31 cellular contexts compared by ENCODE assay signal in genomic region chr12:44816446-44817017, GRCh38. TPM values are rescaled to one million over a fixed set of nuclear protein-coding genes. Genes with fewer than 3 reads are reported as not detected.
DNase-seq lines count a peak whose midpoint lies in the region; ATAC-seq, FAIRE-seq and TF ChIP-seq lines count a peak whose summit lies in the region.
"Had no signal": no experiment of that assay in that cellular context is flagged by ENCODE, and none has a peak within 500 bp of the region (broad histone marks: within the 10 kb centered on the region; RNA-seq: fewer than 3 reads in every experiment).

No MANE protein-coding gene starts in this region.

- no peaks in the 10 kb centered on the region for H3K9me3 ChIP-seq in mucosa of descending colon
- H3K9me3 ChIP-seq: A549, esophagus muscularis mucosa, thoracic aorta, uterus had no signal

- H3K9me3 Mint-ChIP-seq in activated T-cell treated with anti-CD3 and anti-CD28 coated beads, Interleukin-2, amount 50 U/mL, for 24 hours, result no peaks in the 10 kb centered on the region
- no peaks in the 10 kb centered on the region for H3K9me3 Mint-ChIP-seq in activated T-helper 17 cell treated with anti-CD3 and anti-CD28 coated beads, Interleukin-2, amount 50 U/mL, for 72 hours
- H3K9me3 Mint-ChIP-seq: activated B cell treated with CpG ODN at 0.5 μM for 24 hours, mesothelial cell of epicardium, nephron had no signal

- peaks cover 76% of the 10 kb centered on the region for H3K4me1 Mint-ChIP-seq in activated T-cell treated with anti-CD3 and anti-CD28 coated beads, Interleukin-2, amount 50 U/mL, for 24 hours (ENCODE audit: low read depth)
- H3K4me1 Mint-ChIP-seq in activated T-helper 17 cell treated with anti-CD3 and anti-CD28 coated beads, Interleukin-2, amount 50 U/mL, for 72 hours, result peaks cover 24% of the 10 kb centered on the region
- H3K4me1 Mint-ChIP-seq: activated B cell treated with CpG ODN at 0.5 μM for 24 hours, mesothelial cell of epicardium, nephron had no signal

- H3K27me3 Mint-ChIP-seq in activated T-cell treated with anti-CD3 and anti-CD28 coated beads, Interleukin-2, amount 50 U/mL, for 24 hours, result no peaks in the 10 kb centered on the region
- H3K27me3 Mint-ChIP-seq in activated T-helper 17 cell treated with anti-CD3 and anti-CD28 coated beads, Interleukin-2, amount 50 U/mL, for 72 hours, result no peaks in the 10 kb centered on the region
- H3K27me3 Mint-ChIP-seq: activated B cell treated with CpG ODN at 0.5 μM for 24 hours; brain; CD8-positive, alpha-beta memory T cell; IgD-negative memory B cell had no signal

- H3K36me3 Mint-ChIP-seq in activated T-cell treated with anti-CD3 and anti-CD28 coated beads, Interleukin-2, amount 50 U/mL, for 24 hours (ENCODE audit: low read depth), result peaks cover 5% of the 10 kb centered on the region
- H3K36me3 Mint-ChIP-seq in activated T-helper 17 cell treated with anti-CD3 and anti-CD28 coated beads, Interleukin-2, amount 50 U/mL, for 72 hours (ENCODE audit: low read depth), result peaks cover 6% of the 10 kb centered on the region
- H3K36me3 Mint-ChIP-seq: brain, IgD-negative memory B cell, mesothelial cell of epicardium had no signal

- no peak for DNase-seq in activated T-cell treated with anti-CD3 and anti-CD28 coated beads, Interleukin-2, amount 50 U/mL, for 24 hours
- no peak for DNase-seq in activated T-cell treated with anti-CD3 and anti-CD28 coated beads, Interleukin-2, amount 50 U/mL, for 48 hours
- peak in 1 of 3 donors; percentile 6 for DNase-seq in mucosa of descending colon
- DNase-seq in stimulated activated naive CD8-positive, alpha-beta T cell treated with anti-CD3 and anti-CD28 coated beads, Interleukin-15, Interleukin-2, amounts not matched to agents 100 U/mL and 50 U/mL, for 24 hours, result no peak
- DNase-seq in kidney glomerular epithelial cell (lab: John Stamatoyannopoulos, UW), result no peak
- DNase-seq in RCC 7860 (ENCODE audit: low spot score), result no peak
- DNase-seq: activated B cell treated with CpG ODN at 0.5 μM for 24 hours; CD8-positive, alpha-beta memory T cell; cerebellar nuclear complex; foreskin fibroblast; head of caudate nucleus; islet precursor cell; NCI-H1048; NCI-H446; NCI-H82; stimulated activated naive CD4-positive, alpha-beta T cell treated with Interleukin-2 at 50 U/mL for 16 hours; T-helper 1 cell; uterus had no signal

- no peak overlapping the region for H3K4me3 ChIP-seq in mucosa of descending colon
- H3K4me3 ChIP-seq: A549, esophagus muscularis mucosa, thoracic aorta, uterus had no signal

- no peaks in the 10 kb centered on the region for H3K36me3 ChIP-seq in mucosa of descending colon (ENCODE audit: low read depth)
- H3K36me3 ChIP-seq: esophagus muscularis mucosa, thoracic aorta, uterus had no signal

- intact Hi-C loops in mucosa of descending colon (cut with DNase I, micrococcal nuclease), result no loop called here

- no peak for FAIRE-seq in RCC 7860 (lab: Jason Lieb, UNC)
- FAIRE-seq: A549, endometrium had no signal

- no peak for TF ChIP-seq CTCF in mucosa of descending colon (IDR thresholded peaks at IDR 0.05)

- H3K27ac Mint-ChIP-seq in activated T-cell treated with anti-CD3 and anti-CD28 coated beads, Interleukin-2, amount 50 U/mL, for 24 hours, result peak overlapping the region; percentile 23
- peak overlapping the region; percentile 1 for H3K27ac Mint-ChIP-seq in activated T-helper 17 cell treated with anti-CD3 and anti-CD28 coated beads, Interleukin-2, amount 50 U/mL, for 72 hours
- H3K27ac Mint-ChIP-seq: activated B cell treated with CpG ODN at 0.5 μM for 24 hours, IgD-negative memory B cell, mesothelial cell of epicardium, nephron had no signal

- H3K4me3 Mint-ChIP-seq in activated T-cell treated with anti-CD3 and anti-CD28 coated beads, Interleukin-2, amount 50 U/mL, for 24 hours, result no peak overlapping the region
- peak overlapping the region; percentile 28 for H3K4me3 Mint-ChIP-seq in activated T-helper 17 cell treated with anti-CD3 and anti-CD28 coated beads, Interleukin-2, amount 50 U/mL, for 72 hours
- H3K4me3 Mint-ChIP-seq: activated B cell treated with CpG ODN at 0.5 μM for 24 hours, IgD-negative memory B cell, mesothelial cell of epicardium, nephron had no signal

- H3K4me1 ChIP-seq in mucosa of descending colon (ENCODE audit: low read depth), result no peaks in the 10 kb centered on the region
- H3K4me1 ChIP-seq: A549, esophagus muscularis mucosa, uterus had no signal

- ATAC-seq in activated T-helper 17 cell treated with anti-CD3 and anti-CD28 coated beads, Interleukin-2, amount 50 U/mL, for 72 hours (replicated peaks), result peak; percentile 35
- ATAC-seq in mucosa of descending colon (peak; percentile 88), HG03520 (IDR thresholded peaks at IDR 0.05; ENCODE audit: unreplicated experiment) (no peak)
- ATAC-seq in stimulated activated naive CD8-positive, alpha-beta T cell treated with anti-CD3 and anti-CD28 coated beads, Interleukin-15, Interleukin-2, amounts not matched to agents 100 U/mL and 50 U/mL, for 24 hours, result peak; percentile 60
- ATAC-seq: A549, HCT116 had no signal

RNA-seq across cellular contexts. Expression of gene NELL2, which starts 59.6 kb away (rescaled TPM):
- total RNA-seq in activated T-helper 17 cell treated with anti-CD3 and anti-CD28 coated beads, Interleukin-2, amount 50 U/mL, for 72 hours, result 100 to 1,000 TPM in 1 of 2 donors, 10 to 100 TPM in 1; 12.8 to 106 TPM
- 1 to 10 TPM; 2.4 to 7.4 (median 5.8) TPM for total RNA-seq in mucosa of descending colon
- total RNA-seq: activated B cell treated with CpG ODN at 0.5 μM for 24 hours, dermis microvascular lymphatic vessel endothelial cell, osteoblast had no signal
